In genomic region chr13:24671367-24672117, GRCh38 we compare ENCODE assay signal across 8 cellular contexts. TPM values are rescaled to one million over a fixed set of nuclear protein-coding genes. Genes with fewer than 3 reads are reported as not detected.
DNase-seq lines count a peak whose midpoint lies in the region; ATAC-seq, FAIRE-seq and TF ChIP-seq lines count a peak whose summit lies in the region.

No MANE protein-coding gene starts in this region.

- H3K4me3 Mint-ChIP-seq in CD14-positive monocyte: peak overlapping the region; percentile 41 to 70
- no peak overlapping the region for H3K4me3 Mint-ChIP-seq in activated T-cell treated with anti-CD3 and anti-CD28 coated beads, Interleukin-2, amount 50 U/mL, for 24 hours

- TF ChIP-seq POLR2A in K562 (conservative IDR thresholded peaks at IDR 0.05): no peak

- TF ChIP-seq CTCF in CD14-positive monocyte (IDR thresholded peaks at IDR 0.05) (peak; percentile 73), K562 (IDR thresholded peaks at IDR 0.05 in 2 of 3, conservative IDR thresholded peaks at IDR 0.05 in 1 of 3; ENCODE audit: insufficient read depth in 2 of 3, low read depth in 1 of 3, low read length in 3 of 3) (peak; percentile 21 to 60 (median 54); a peak in 4 of 6 replicates)

- H3K36me3 Mint-ChIP-seq in CD14-positive monocyte: no peaks in the 10 kb centered on the region
- no peaks in the 10 kb centered on the region for H3K36me3 Mint-ChIP-seq in activated T-cell treated with anti-CD3 and anti-CD28 coated beads, Interleukin-2, amount 50 U/mL, for 24 hours (ENCODE audit: low read depth)

- FAIRE-seq in K562 (lab: Jason Lieb, UNC) (no peak), small intestine (lab: Jason Lieb, UNC) (no peak)

- H3K4me3 ChIP-seq in K562: no peak overlapping the region
- H3K4me3 ChIP-seq in small intestine (ENCODE audit: low read depth in 1 of 2, low read length in 2 of 2): no peak overlapping the region

- H3K4me1 ChIP-seq in K562 (replicated peaks in 1 of 2; ENCODE audit: control insufficient read depth in 2 of 2, insufficient read depth in 2 of 2, low read length in 2 of 2) (no peaks in the 10 kb centered on the region), small intestine (ENCODE audit: control insufficient read depth in 2 of 2, insufficient read depth in 1 of 2, low read depth in 1 of 2, low read length in 1 of 2) (no peaks in the 10 kb centered on the region)

- H3K9me1 ChIP-seq in K562 (ENCODE audit: control insufficient read depth, insufficient read depth, low read length): no peaks in the 10 kb centered on the region

- H3K36me3 ChIP-seq in K562 (ENCODE audit: control insufficient read depth, insufficient read depth, low read length) (no peaks in the 10 kb centered on the region), small intestine (ENCODE audit: control insufficient read depth in 2 of 2, insufficient read depth in 2 of 2, low read length in 2 of 2) (no peaks in the 10 kb centered on the region)

- H3K4me1 Mint-ChIP-seq in CD14-positive monocyte: peaks cover 16% of the 10 kb centered on the region
- H3K4me1 Mint-ChIP-seq in activated T-cell treated with anti-CD3 and anti-CD28 coated beads, Interleukin-2, amount 50 U/mL, for 24 hours (ENCODE audit: low read depth): peaks cover 9% of the 10 kb centered on the region

- H3K9me3 Mint-ChIP-seq in CD14-positive monocyte: no peaks in the 10 kb centered on the region
- H3K9me3 Mint-ChIP-seq in activated T-cell treated with anti-CD3 and anti-CD28 coated beads, Interleukin-2, amount 50 U/mL, for 24 hours: no peaks in the 10 kb centered on the region

- H3K4me2 ChIP-seq in K562 (ENCODE audit: insufficient read depth, low read length): no peak overlapping the region

- CTCF ChIA-PET in K562 (lab: Yijun Ruan, JAX; ENCODE audit: low intra/inter-chr PET ratio): interaction anchor here (1.5 kb wide), 1 partner anchor 44 kb away, joined by 5 read pairs; no protein-coding TSS in a partner anchor

- no peaks in the 10 kb centered on the region for H3K9me3 ChIP-seq in K562 (replicated peaks; ENCODE audit: control insufficient read depth, insufficient read depth, low read depth, low read length)
- no peaks in the 10 kb centered on the region for H3K9me3 ChIP-seq in small intestine (ENCODE audit: control insufficient read depth, low read depth)

- H3K27ac Mint-ChIP-seq in CD14-positive monocyte: no peak overlapping the region
- no peak overlapping the region for H3K27ac Mint-ChIP-seq in activated T-cell treated with anti-CD3 and anti-CD28 coated beads, Interleukin-2, amount 50 U/mL, for 24 hours

- no peak overlapping the region for H3K9ac ChIP-seq in K562 (ENCODE audit: insufficient read depth in 1 of 2, low read depth in 2 of 2, low read length in 2 of 2)

- no peaks in the 10 kb centered on the region for H4K20me1 ChIP-seq in K562 (replicated peaks; ENCODE audit: control insufficient read depth, insufficient read depth, low read length)

- intact Hi-C loops in CD14-positive monocyte (cut with micrococcal nuclease): no loop called here
- intact Hi-C loops in K562 (cut with micrococcal nuclease): loop anchor here (1.0 kb wide), 1 partner anchor 44 kb away; no protein-coding TSS in a partner anchor

- WGBS in K562 (ENCODE audit: insufficient coverage, low coverage, missing lambda C conversion rate): 4% methylated on average over 14 of the region's 14 CpGs
- 20 to 31% (median 24%) methylated on average over 14 of the region's 14 CpGs for WGBS in small intestine, 3 donors

- H3K27me3 ChIP-seq in K562 (ENCODE audit: control insufficient read depth in 2 of 2, insufficient read depth in 2 of 2, low read length in 2 of 2) (peaks cover 2 to 23% of the 10 kb centered on the region in 2 experiments; a peak in 3 of 5 replicates), small intestine (ENCODE audit: control insufficient read depth in 2 of 2, insufficient read depth in 2 of 2, low read length in 2 of 2) (no peaks in the 10 kb centered on the region)

- H3K79me2 ChIP-seq in K562 (ENCODE audit: control insufficient read depth, insufficient read depth, low read length): no peaks in the 10 kb centered on the region

- in situ Hi-C loops in K562 (cut with MboI): no loop called here

- H3K27me3 Mint-ChIP-seq in CD14-positive monocyte (ENCODE audit: low read depth in 3 of 3): peaks cover 0 to 11% (median 2%) of the 10 kb centered on the region in 3 donors
- peaks cover 11% of the 10 kb centered on the region for H3K27me3 Mint-ChIP-seq in activated T-cell treated with anti-CD3 and anti-CD28 coated beads, Interleukin-2, amount 50 U/mL, for 24 hours

- TF ChIP-seq RAD21 in K562 (CRISPR knock-in tag; conservative IDR thresholded peaks at IDR 0.05 in 1 of 2, IDR thresholded peaks at IDR 0.05 in 1 of 2): peak in 1 of 2 experiments; percentile 29; a peak in 3 of 4 replicates

- TF ChIP-seq EP300 in K562 (IDR thresholded peaks at IDR 0.05; ENCODE audit: low read length): no peak

- peak; percentile 22 for ATAC-seq in GM18502 (IDR thresholded peaks at IDR 0.05; ENCODE audit: poor library complexity, unreplicated experiment)
- peak; percentile 82 for ATAC-seq in K562

- H2AFZ ChIP-seq in K562 (ENCODE audit: low read depth, low read length): no peak overlapping the region

- no TSS peak for BruUV-seq in K562 (replicated peaks; lab: Mats Ljungman, UMichigan)

- POLR2A ChIA-PET in K562 (lab: Yijun Ruan, JAX): no interaction called here

- H3K27ac ChIP-seq in K562 (ENCODE audit: extremely low read depth, low read depth, low read length) (no peak overlapping the region), small intestine (ENCODE audit: low read depth in 1 of 2, low read length in 1 of 2) (no peak overlapping the region)

- no peak for DNase-seq in CD14-positive monocyte (ENCODE audit: low spot score)
- DNase-seq in NCI-H524 (lab: John Stamatoyannopoulos, UW): peak; percentile 81 to 88
- DNase-seq in K562 (ENCODE audit: extremely low read depth in 1 of 4, low spot score in 3 of 4): peak; percentile 22 to 38 (median 32)
- DNase-seq in iPS-NIHi7 (ENCODE audit: extremely low spot score): peak; percentile 78
- DNase-seq in small intestine: peak; percentile 73
- no peak for DNase-seq in UCSD-AML1 (lab: John Stamatoyannopoulos, UW; ENCODE audit: unreplicated experiment)
- DNase-seq in activated T-cell treated with anti-CD3 and anti-CD28 coated beads, Interleukin-2, amount 50 U/mL, for 24 hours: no peak

TF ChIP-seq in K562, 482 proteins besides CTCF, POLR2A, EP300 and RAD21:
- TF ChIP-seq SRSF7 (optimal IDR thresholded peaks at IDR 0.05; ENCODE audit: low read depth, low read length) (no peak), KHSRP (IDR thresholded peaks at IDR 0.05) (no peak), NR2C2 (CRISPR knock-in tag; IDR thresholded peaks at IDR 0.05) (no peak), NR2C2 (tag; IDR thresholded peaks at IDR 0.05) (no peak), KAT8 (IDR thresholded peaks at IDR 0.05; ENCODE audit: low read depth) (no peak), RBM17 (IDR thresholded peaks at IDR 0.05; ENCODE audit: borderline replicate concordance, low read depth, low read length) (no peak)

RNA-seq across cellular contexts. Expression of gene ATP12A, which starts 8.7 kb away (rescaled TPM):
- polyA plus RNA-seq in CD14-positive monocyte (not detected), K562 (2011; rRNA removed) (not detected in 2 replicates), K562 (2014; fragmentation: Illumina TruSeq; extraction: Trizol) (not detected in 2 replicates), K562 (2014; fragmentation: Nextera tagmentation; extraction: Ambion mirVana) (not detected), K562 (2014; rRNA removed) (not detected in 2 replicates), small intestine (not detected)
- total RNA-seq in K562 (2011; cell fraction: chromatin; rRNA removed; ENCODE audit: low replicate concordance): not detected in 2 replicates
- not detected in 2 replicates for total RNA-seq in K562 (2011; cell fraction: nucleolus; rRNA removed)
- total RNA-seq in K562 (2011; cell fraction: nucleoplasm; rRNA removed): not detected in 2 replicates
- total RNA-seq in K562 (2014; rRNA removed) (not detected in 2 replicates), K562 (2014; rRNA removed; fragmentation: Illumina TruSeq; extraction: Trizol) (not detected in 2 replicates), K562 (2015; rRNA removed; fragmentation: Illumina TruSeq; extraction: Trizol) (not detected in 2 replicates), K562 (2021) (not detected in 2 replicates)
- not detected in 2 replicates for polyA plus RNA-seq in K562 (2011; cell fraction: cytosol; rRNA removed)
- not detected in 2 replicates for polyA plus RNA-seq in K562 (2011; cell fraction: nucleus; rRNA removed)
- not detected in 2 replicates for polyA plus RNA-seq in K562 (2012)
- polyA minus RNA-seq in K562 (2011; rRNA and poly(A)+ RNA removed): not detected in 2 replicates
- not detected in 2 replicates for polyA minus RNA-seq in K562 (2011; cell fraction: cytosol; rRNA and poly(A)+ RNA removed)
- not detected in 2 replicates for polyA minus RNA-seq in K562 (2011; cell fraction: nucleus; rRNA and poly(A)+ RNA removed)

Comparison
In these comparisons a context has a peak if more than half of its experiments do, and no peak if none do; other contexts are left out.
1. DNase-seq: peak in NCI-H524 (2 of 2), K562 (4 of 4), iPS-NIHi7 (single experiment) and small intestine (single experiment); none in CD14-positive monocyte (single experiment), UCSD-AML1 (single experiment) and activated T-cell treated with anti-CD3 and anti-CD28 coated beads, Interleukin-2, amount 50 U/mL, for 24 hours (single experiment).